In the genomic region with DNA sequence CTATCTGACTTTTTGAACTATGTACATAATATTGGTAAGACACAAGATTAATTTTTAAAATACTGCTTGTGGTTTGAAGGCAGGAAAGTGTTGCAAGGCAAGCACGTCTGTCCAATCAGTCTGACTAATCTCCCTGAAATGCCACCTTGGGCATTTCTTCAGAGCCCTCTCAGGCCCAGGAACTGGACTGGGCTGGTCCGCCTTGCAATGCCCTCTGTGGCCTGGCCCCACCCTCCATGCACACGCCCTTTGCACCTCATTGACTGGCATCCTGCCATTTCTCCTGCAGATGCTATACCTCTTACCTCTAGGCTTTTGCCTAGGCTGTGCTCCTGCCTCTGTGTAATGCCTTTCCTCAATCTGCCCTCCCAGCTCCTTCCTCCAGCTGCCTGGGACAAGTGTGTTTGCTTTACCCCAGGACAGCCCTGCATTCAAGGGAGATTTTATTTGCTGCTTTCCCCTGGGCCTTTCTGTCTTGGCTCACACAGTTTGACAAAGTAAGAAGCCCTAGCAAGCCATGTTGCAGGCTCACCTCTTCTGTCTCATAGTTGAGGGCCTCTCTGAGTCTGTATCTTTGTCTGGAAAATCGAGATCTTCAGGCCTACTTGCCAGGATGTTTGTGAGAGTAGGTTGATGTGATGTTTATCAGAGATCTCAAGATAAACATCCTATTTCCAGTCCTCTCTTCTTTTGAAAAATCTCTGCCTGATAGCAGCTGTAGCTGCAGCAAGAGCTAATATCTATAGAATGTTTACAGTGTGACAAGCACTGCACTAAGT, we compare ENCODE assay signal across 8 cellular contexts.
DNase-seq lines count a peak whose midpoint lies in the region; ATAC-seq and TF ChIP-seq lines count a peak whose summit lies in the region.

No MANE protein-coding gene starts in this region.

- TF ChIP-seq EP300 in stomach (IDR thresholded peaks at IDR 0.05) = no peak

- no peak overlapping the region for H3K4me3 ChIP-seq in SJCRH30
- H3K4me3 ChIP-seq in stomach = no peak overlapping the region

- intact Hi-C loops in stomach (cut with DNase I; ENCODE audit: low total_unique reads) = no loop called here

- H3K36me3 ChIP-seq in SJCRH30 (no peaks in the 10 kb centered on the region), stomach (no peaks in the 10 kb centered on the region)

- H3K9me3 ChIP-seq in SJCRH30 (replicated peaks) = peaks cover 4% of the 10 kb centered on the region; the same call in 1 of the 2 replicates
- H3K9me3 ChIP-seq in stomach = no peaks in the 10 kb centered on the region

- H3K27me3 ChIP-seq in SJCRH30 = no peaks in the 10 kb centered on the region
- H3K27me3 ChIP-seq in stomach = no peaks in the 10 kb centered on the region

- TF ChIP-seq CTCF in stomach (IDR thresholded peaks at IDR 0.05) = no peak

- WGBS in stomach, 5 donors = 16 to 31% (median 26%) methylated on average over 4 of the region's 4 CpGs

- peaks cover 15% of the 10 kb centered on the region; the same call in 1 of the 2 replicates for H3K4me1 ChIP-seq in SJCRH30
- peaks cover 5 to 45% (median 23%) of the 10 kb centered on the region in 4 donors for H3K4me1 ChIP-seq in stomach

- peak; percentile 26 to 62 (median 46) for DNase-seq in NCI-H1417 (lab: John Stamatoyannopoulos, UW)
- DNase-seq in NCI-H1417 treated with DMSO at 0.1 percent for 48 hours (lab: John Stamatoyannopoulos, UW) = no peak
- DNase-seq in SJCRH30 = peak; percentile 47 to 51
- peak; percentile 97 for DNase-seq in glomerular visceral epithelial cell (ENCODE audit: extremely low spot score)
- DNase-seq in stomach = peak; percentile 92
- DNase-seq in GM19238 (ENCODE audit: insufficient read length, low spot score) = no peak

- ATAC-seq in HG02938 (IDR thresholded peaks at IDR 0.05; ENCODE audit: unreplicated experiment) = no peak
- no peak for ATAC-seq in GM19035 (IDR thresholded peaks at IDR 0.05; ENCODE audit: unreplicated experiment)

- H3K27ac ChIP-seq in SJCRH30 = no peak overlapping the region
- H3K27ac ChIP-seq in stomach = peak overlapping the region; percentile 38 to 83 (median 75)

- no peak for TF ChIP-seq POLR2A in stomach (IDR thresholded peaks at IDR 0.05)

Comparison
In these comparisons a context has a peak if more than half of its experiments do, and no peak if none do; other contexts are left out.
1. DNase-seq: peak in NCI-H1417 (3 of 3), SJCRH30 (2 of 2), glomerular visceral epithelial cell (single experiment) and stomach (single experiment); none in NCI-H1417 treated with DMSO at 0.1 percent for 48 hours (single experiment) and GM19238 (single experiment).